ENCODE assay signal across 7 cellular contexts in genomic region chr13:40734536-40735231, GRCh38. TPM values are rescaled to one million over a fixed set of nuclear protein-coding genes. Genes with fewer than 3 reads are reported as not detected.
DNase-seq lines count a peak whose midpoint lies in the region; ATAC-seq and TF ChIP-seq lines count a peak whose summit lies in the region.
"Not testable (repeated sequence)": the region's sequence is repeated elsewhere in the genome, so short reads cannot be mapped to it uniquely, and the experiment has no call there.

No MANE protein-coding gene starts in this region.

- peak overlapping the region; percentile 67 for H3K4me3 Mint-ChIP-seq in GM23338
- not testable (repeated sequence) for H3K4me3 Mint-ChIP-seq in activated CD4-positive, alpha-beta T cell treated with anti-CD3 and anti-CD28 coated beads, Interleukin-2, amount 10 ng/mL, durations not matched to agents 7 days and 5 days
- peak overlapping the region; percentile 73 for H3K4me3 Mint-ChIP-seq in mesothelial cell of epicardium
- H3K4me3 Mint-ChIP-seq in progenitor cell of endocrine pancreas (ENCODE audit: low read depth): peak overlapping the region; percentile 77

- H3K27me3 Mint-ChIP-seq in GM23338 (ENCODE audit: insufficient read depth, low read depth, poor library complexity); activated CD4-positive, alpha-beta T cell treated with anti-CD3 and anti-CD28 coated beads, Interleukin-2, amount 10 ng/mL, durations not matched to agents 7 days and 5 days; mesothelial cell of epicardium (ENCODE audit: low read depth); progenitor cell of endocrine pancreas: not testable (repeated sequence)

- CTCF ChIA-PET in activated CD4-positive, alpha-beta T cell treated with anti-CD3 and anti-CD28 coated beads, Interleukin-2, amount 10 ng/mL, durations not matched to agents 7 days and 5 days (lab: Charles Lee): not testable (repeated sequence)

- not testable (repeated sequence) for H3K9me3 Mint-ChIP-seq in GM23338; activated CD4-positive, alpha-beta T cell treated with anti-CD3 and anti-CD28 coated beads, Interleukin-2, amount 10 ng/mL, durations not matched to agents 7 days and 5 days; mesothelial cell of epicardium; progenitor cell of endocrine pancreas (ENCODE audit: low read depth)

- H3K4me1 ChIP-seq in GM23338 (ENCODE audit: insufficient read depth); hepatocyte (ENCODE audit: insufficient read depth): not testable (repeated sequence)

- H3K36me3 ChIP-seq in GM23338 (ENCODE audit: insufficient read depth); hepatocyte (replicated peaks; ENCODE audit: insufficient read depth, low read depth): not testable (repeated sequence)

- not testable (repeated sequence) for H3K9me2 ChIP-seq in GM23338 (ENCODE audit: insufficient read depth); hepatocyte (replicated peaks; ENCODE audit: insufficient read depth)

- peaks cover 16% of the 10 kb centered on the region for H3K36me3 Mint-ChIP-seq in GM23338 (ENCODE audit: low read depth)
- H3K36me3 Mint-ChIP-seq in activated CD4-positive, alpha-beta T cell treated with anti-CD3 and anti-CD28 coated beads, Interleukin-2, amount 10 ng/mL, durations not matched to agents 7 days and 5 days (ENCODE audit: low read depth): peaks cover 38% of the 10 kb centered on the region
- peaks cover 22% of the 10 kb centered on the region for H3K36me3 Mint-ChIP-seq in mesothelial cell of epicardium
- peaks cover 15% of the 10 kb centered on the region for H3K36me3 Mint-ChIP-seq in progenitor cell of endocrine pancreas (ENCODE audit: insufficient read depth)

- WGBS in hepatocyte (ENCODE audit: low lambda C conversion rate, missing lambda C conversion rate): 53% methylated on average over 24 of the region's 24 CpGs

- not testable (repeated sequence) for H3K27me3 ChIP-seq in GM23338 (ENCODE audit: insufficient read depth); hepatocyte

- H3K9me3 ChIP-seq in hepatocyte (ENCODE audit: low read depth): not testable (repeated sequence)

- H3K27ac Mint-ChIP-seq in GM23338, mesothelial cell of epicardium: not testable (repeated sequence)
- H3K27ac Mint-ChIP-seq in activated CD4-positive, alpha-beta T cell treated with anti-CD3 and anti-CD28 coated beads, Interleukin-2, amount 10 ng/mL, durations not matched to agents 7 days and 5 days: peak overlapping the region; percentile 78
- peak overlapping the region; percentile 90 for H3K27ac Mint-ChIP-seq in progenitor cell of endocrine pancreas

- peak overlapping the region; percentile 77 for H3K4me2 ChIP-seq in GM23338
- H3K4me2 ChIP-seq in hepatocyte: peak overlapping the region; percentile 61

- 0 out of 2 replicates have a peak overlapping the region, but pooled peaks have one; percentile 40 for H2AFZ ChIP-seq in GM23338
- not testable (repeated sequence) for H2AFZ ChIP-seq in hepatocyte

- not testable (repeated sequence) for TF ChIP-seq CTCF in GM23338 (conservative IDR thresholded peaks at IDR 0.05; ENCODE audit: low read depth in 2 of 2); hepatocyte (IDR thresholded peaks at IDR 0.05; ENCODE audit: poor library complexity); mesothelial cell of epicardium (IDR thresholded peaks at IDR 0.05; ENCODE audit: unreplicated experiment); progenitor cell of endocrine pancreas (IDR thresholded peaks at IDR 0.05; ENCODE audit: unreplicated experiment)

- H3F3A ChIP-seq in GM23338 (replicated peaks; ENCODE audit: low read depth): not testable (repeated sequence)

- H3K79me2 ChIP-seq in GM23338 (replicated peaks; ENCODE audit: insufficient read depth); hepatocyte: not testable (repeated sequence)

- not testable (repeated sequence) for H3K4me1 Mint-ChIP-seq in GM23338; mesothelial cell of epicardium; progenitor cell of endocrine pancreas (ENCODE audit: low read depth)
- peaks cover 20% of the 10 kb centered on the region for H3K4me1 Mint-ChIP-seq in activated CD4-positive, alpha-beta T cell treated with anti-CD3 and anti-CD28 coated beads, Interleukin-2, amount 10 ng/mL, durations not matched to agents 7 days and 5 days

- 0 out of 2 replicates have a peak overlapping the region, but pooled peaks have one; percentile 59 for H3K27ac ChIP-seq in GM23338 (ENCODE audit: low read depth)
- H3K27ac ChIP-seq in hepatocyte: not testable (repeated sequence)

- ATAC-seq in GM23338: peak; percentile 72

- DNase-seq in GM23338 (ENCODE audit: low spot score) (peak; percentile 63), NCI-H2171 treated with DMSO at 0.1 percent for 48 hours (lab: John Stamatoyannopoulos, UW) (peak; percentile 7), ecto neural progenitor cell (ENCODE audit: low spot score) (peak; percentile 45)
- not testable (repeated sequence) for DNase-seq in activated CD4-positive, alpha-beta T cell treated with anti-CD3 and anti-CD28 coated beads, Interleukin-2, amount 10 ng/mL, durations not matched to agents 7 days and 5 days; hepatocyte (ENCODE audit: low spot score); mesothelial cell of epicardium (ENCODE audit: low spot score in 2 of 2, unreplicated experiment in 2 of 2); progenitor cell of endocrine pancreas (ENCODE audit: low spot score, unreplicated experiment)

- not testable (repeated sequence) for H4K20me1 ChIP-seq in GM23338 (replicated peaks; ENCODE audit: insufficient read depth); hepatocyte (ENCODE audit: insufficient read depth, poor library complexity, severe bottlenecking)

- peak overlapping the region; percentile 60 for H3K4me3 ChIP-seq in GM23338
- H3K4me3 ChIP-seq in hepatocyte: not testable (repeated sequence)

- POLR2A ChIA-PET in activated CD4-positive, alpha-beta T cell treated with anti-CD3 and anti-CD28 coated beads, Interleukin-2, amount 10 ng/mL, durations not matched to agents 7 days and 5 days (lab: Charles Lee): not testable (repeated sequence)

RNA-seq across cellular contexts. Expression of gene MRPS31, which starts 36.3 kb away (rescaled TPM):
- total RNA-seq in GM23338 (2014; rRNA removed; shearing (Covaris generic)): 26.1 and 26.8 TPM in 2 replicates
- 62.2 and 62.7 TPM in 2 replicates for polyA plus RNA-seq in GM23338 (2016; fragmentation: Nextera tagmentation; extraction: Ambion mirVana)
- total RNA-seq in activated CD4-positive, alpha-beta T cell treated with anti-CD3 and anti-CD28 coated beads, Interleukin-2, amount 10 ng/mL, durations not matched to agents 7 days and 5 days: 10 to 100 TPM; 32.3 to 36.2 TPM
- 30.4 and 34.6 TPM in 2 replicates for total RNA-seq in hepatocyte
- 23.7 and 27.7 TPM in 2 replicates for polyA plus RNA-seq in hepatocyte
- 29.6 to 33.3 TPM (median 31.3 TPM) in 3 replicates for total RNA-seq in mesothelial cell of epicardium
- total RNA-seq in progenitor cell of endocrine pancreas: 38.7 and 39.5 TPM in 2 replicates

RNA-seq across cellular contexts. Expression of gene SLC25A15, which starts 54.7 kb away (rescaled TPM):
- 32.6 and 32.8 TPM in 2 replicates for total RNA-seq in GM23338 (2014; rRNA removed; shearing (Covaris generic))
- polyA plus RNA-seq in GM23338 (2016; fragmentation: Nextera tagmentation; extraction: Ambion mirVana) (6.5 and 7.3 TPM in 2 replicates), hepatocyte (9.9 and 11.5 TPM in 2 replicates)
- total RNA-seq in activated CD4-positive, alpha-beta T cell treated with anti-CD3 and anti-CD28 coated beads, Interleukin-2, amount 10 ng/mL, durations not matched to agents 7 days and 5 days: 10 to 100 TPM; 14.4 to 15.5 TPM
- total RNA-seq in hepatocyte (19.5 and 24.3 TPM in 2 replicates), mesothelial cell of epicardium (11.0 to 13.2 TPM (median 12.2 TPM) in 3 replicates), progenitor cell of endocrine pancreas (16.3 and 16.5 TPM in 2 replicates)
